12 cellular contexts compared by ENCODE assay signal in genomic region chr1:244778356-244778755, GRCh38. TPM values are rescaled to one million over a fixed set of nuclear protein-coding genes. Genes with fewer than 3 reads are reported as not detected.
DNase-seq lines count a peak whose midpoint lies in the region; ATAC-seq lines count a peak whose summit lies in the region.
"Had no signal": no experiment of that assay in that cellular context is flagged by ENCODE, and none has a peak within 500 bp of the region (broad histone marks: within the 10 kb centered on the region; RNA-seq: fewer than 3 reads in every experiment).

No MANE protein-coding gene starts in this region.

- no peaks in the 10 kb centered on the region for H3K36me3 ChIP-seq in HAP-1 (replicated peaks)
- H3K36me3 ChIP-seq: spleen had no signal

- H3K4me1 ChIP-seq in HAP-1, result no peaks in the 10 kb centered on the region
- H3K4me1 ChIP-seq: spleen had no signal

- peaks cover 3% of the 10 kb centered on the region; the same call in 1 of the 2 replicates for H3K9me3 ChIP-seq in HAP-1

- H3K4me3 ChIP-seq in HAP-1, result no peak overlapping the region
- H3K4me3 ChIP-seq: spleen had no signal

- DNase-seq in Caki2 (ENCODE audit: low read depth), result peak; percentile 84
- DNase-seq in MV-4-11 (lab: John Stamatoyannopoulos, UW), result peak; percentile 39
- DNase-seq in brain pericyte (ENCODE audit: low read depth, low spot score), result peak; percentile 44
- peak; percentile 37 to 78 for DNase-seq in lung microvascular endothelial cell (ENCODE audit: low read depth in 2 of 2)
- no peak for DNase-seq in NCI-H2171 treated with DMSO at 0.1 percent for 48 hours (lab: John Stamatoyannopoulos, UW)
- DNase-seq in HAP-1 (ENCODE audit: low spot score in 2 of 2), result no peak
- DNase-seq: activated gamma-delta T cell, DND-41, NCI-H524 treated with DMSO at 0.1 percent for 48 hours, spleen had no signal

- in situ Hi-C loops in Caki2 (cut with HindIII; ENCODE audit: low pct_unique_long_range_greater_than_20kb, low sequenced_read_pairs), result no loop called here
- in situ Hi-C loops in HAP-1 (cut with MboI; ENCODE audit: low sequenced_read_pairs), result no loop called here

- ATAC-seq in GM19463 (IDR thresholded peaks at IDR 0.05; ENCODE audit: unreplicated experiment) (no peak), HG02973 (IDR thresholded peaks at IDR 0.05; ENCODE audit: unreplicated experiment) (no peak)

- no peaks in the 10 kb centered on the region for H3K27me3 ChIP-seq in HAP-1 (ENCODE audit: low read depth)
- H3K27me3 ChIP-seq: spleen had no signal

RNA-seq across cellular contexts. Expression of gene COX20, which starts 57.1 kb away (rescaled TPM):
- total RNA-seq in Caki2 (2014; rRNA removed; shearing (Covaris generic); ENCODE audit: low replicate concordance), result 50.2 and 102 TPM in 2 replicates
- 10.0 and 11.1 TPM in 2 replicates for total RNA-seq in lung microvascular endothelial cell

Comparison
In these comparisons a context has a peak if more than half of its experiments do, and no peak if none do; other contexts are left out.
1. DNase-seq: peak in Caki2 (single experiment), MV-4-11 (single experiment), brain pericyte (single experiment) and lung microvascular endothelial cell (2 of 2); none in NCI-H2171 treated with DMSO at 0.1 percent for 48 hours (single experiment) and HAP-1 (0 of 2).